Comparison of ENCODE assay signal across 12 cellular contexts in genomic region chr12:53055471-53056266, GRCh38. TPM values are rescaled to one million over a fixed set of nuclear protein-coding genes. Genes with fewer than 3 reads are reported as not detected.
DNase-seq lines count a peak whose midpoint lies in the region; ATAC-seq and TF ChIP-seq lines count a peak whose summit lies in the region.
"Had no signal": no experiment of that assay in that cellular context is flagged by ENCODE, and none has a peak within 500 bp of the region (broad histone marks: within the 10 kb centered on the region; RNA-seq: fewer than 3 reads in every experiment).

No MANE protein-coding gene starts in this region.

- peak overlapping the region; percentile 19 for H3K27ac Mint-ChIP-seq in activated naive CD4-positive, alpha-beta T cell treated with anti-CD3 and anti-CD28 coated beads, Interleukin-2, amount 50 U/mL, for 24 hours
- no peak overlapping the region for H3K27ac Mint-ChIP-seq in activated naive CD4-positive, alpha-beta T cell treated with anti-CD3 and anti-CD28 coated beads for 36 hours
- H3K27ac Mint-ChIP-seq in naive B cell: peak overlapping the region in 1 of 6 donors; percentile 46

- peaks cover 10% of the 10 kb centered on the region for H3K4me1 Mint-ChIP-seq in activated naive CD4-positive, alpha-beta T cell treated with anti-CD3 and anti-CD28 coated beads, Interleukin-2, amount 50 U/mL, for 24 hours
- peaks cover 8% of the 10 kb centered on the region for H3K4me1 Mint-ChIP-seq in activated naive CD4-positive, alpha-beta T cell treated with anti-CD3 and anti-CD28 coated beads for 36 hours (ENCODE audit: low read depth)
- H3K4me1 Mint-ChIP-seq in naive B cell: peaks cover 12 to 14% (median 13%) of the 10 kb centered on the region in 3 donors

- H3K4me1 ChIP-seq in thyroid gland: peaks cover 40 to 58% of the 10 kb centered on the region in 2 donors
- peaks cover 8% of the 10 kb centered on the region for H3K4me1 ChIP-seq in Karpas-422 (ENCODE audit: low read length)

- intact Hi-C loops in activated naive CD4-positive, alpha-beta T cell treated with anti-CD3 and anti-CD28 coated beads for 36 hours (cut with micrococcal nuclease): no loop called here
- intact Hi-C loops in thyroid gland (cut with DNase I): no loop called here

- peaks cover 25 to 33% of the 10 kb centered on the region in 2 donors for H3K36me3 ChIP-seq in thyroid gland
- no peaks in the 10 kb centered on the region for H3K36me3 ChIP-seq in Karpas-422 (ENCODE audit: insufficient read depth, low read length)
- H3K36me3 ChIP-seq: BLaER1 treated with 17β-estradiol and CSF1 and Interleukin-3, amounts not matched to agents 10 nM and 100 nM had no signal

- H3K36me3 Mint-ChIP-seq in activated naive CD4-positive, alpha-beta T cell treated with anti-CD3 and anti-CD28 coated beads, Interleukin-2, amount 50 U/mL, for 24 hours: no peaks in the 10 kb centered on the region
- no peaks in the 10 kb centered on the region for H3K36me3 Mint-ChIP-seq in activated naive CD4-positive, alpha-beta T cell treated with anti-CD3 and anti-CD28 coated beads for 36 hours (ENCODE audit: low read depth)
- no peaks in the 10 kb centered on the region for H3K36me3 Mint-ChIP-seq in naive B cell

- TF ChIP-seq CTCF in thyroid gland (IDR thresholded peaks at IDR 0.05) (no peak), omental fat pad (IDR thresholded peaks at IDR 0.05) (no peak)

- H3K27me3 Mint-ChIP-seq in activated naive CD4-positive, alpha-beta T cell treated with anti-CD3 and anti-CD28 coated beads, Interleukin-2, amount 50 U/mL, for 24 hours: no peaks in the 10 kb centered on the region
- H3K27me3 Mint-ChIP-seq in activated naive CD4-positive, alpha-beta T cell treated with anti-CD3 and anti-CD28 coated beads for 36 hours (ENCODE audit: low read depth): no peaks in the 10 kb centered on the region
- peaks cover 4 to 17% (median 9%) of the 10 kb centered on the region in 3 donors for H3K27me3 Mint-ChIP-seq in naive B cell

- ATAC-seq in naive B cell (ENCODE audit: low read depth in 2 of 2) (no peak), omental fat pad (ENCODE audit: low FRiP score) (no peak)

- H3K9me3 ChIP-seq in thyroid gland (no peaks in the 10 kb centered on the region), Karpas-422 (ENCODE audit: low read length) (no peaks in the 10 kb centered on the region)
- H3K9me3 ChIP-seq: BLaER1 treated with 17β-estradiol and CSF1 and Interleukin-3, amounts not matched to agents 10 nM and 100 nM had no signal

- no peaks in the 10 kb centered on the region for H3K9me3 Mint-ChIP-seq in activated naive CD4-positive, alpha-beta T cell treated with anti-CD3 and anti-CD28 coated beads, Interleukin-2, amount 50 U/mL, for 24 hours
- H3K9me3 Mint-ChIP-seq in activated naive CD4-positive, alpha-beta T cell treated with anti-CD3 and anti-CD28 coated beads for 36 hours: no peaks in the 10 kb centered on the region
- H3K9me3 Mint-ChIP-seq in naive B cell: no peaks in the 10 kb centered on the region

- H3K27me3 ChIP-seq in thyroid gland (no peaks in the 10 kb centered on the region), Karpas-422 (ENCODE audit: low read length) (no peaks in the 10 kb centered on the region)
- H3K27me3 ChIP-seq: BLaER1 treated with 17β-estradiol and CSF1 and Interleukin-3, amounts not matched to agents 10 nM and 100 nM had no signal

- H3K79me2 ChIP-seq in Karpas-422 (ENCODE audit: low read length): no peaks in the 10 kb centered on the region

- DNase-seq in activated naive CD4-positive, alpha-beta T cell treated with anti-CD3 and anti-CD28 coated beads for 36 hours: no peak
- DNase-seq in naive B cell (no peak), thyroid gland (no peak), omental fat pad (ENCODE audit: low spot score) (no peak), Karpas-422 (no peak), NOMO-1 (lab: John Stamatoyannopoulos, UW; ENCODE audit: unreplicated experiment in 2 of 2) (no peak)
- DNase-seq: dermis blood vessel endothelial cell, retina had no signal

- no peak overlapping the region for H3K4me3 ChIP-seq in thyroid gland (replicated peaks in 1 of 3)
- no peak overlapping the region for H3K4me3 ChIP-seq in Karpas-422 (ENCODE audit: low read length)
- H3K4me3 ChIP-seq: BLaER1 treated with 17β-estradiol and CSF1 and Interleukin-3, amounts not matched to agents 10 nM and 100 nM had no signal

- H3K9ac ChIP-seq in Karpas-422 (ENCODE audit: low read length): no peak overlapping the region

- H3K4me2 ChIP-seq in Karpas-422 (ENCODE audit: low read depth, low read length, poor library complexity, severe bottlenecking): no peak overlapping the region

- H3K4me3 Mint-ChIP-seq in activated naive CD4-positive, alpha-beta T cell treated with anti-CD3 and anti-CD28 coated beads, Interleukin-2, amount 50 U/mL, for 24 hours: peak overlapping the region; percentile 59
- H3K4me3 Mint-ChIP-seq in activated naive CD4-positive, alpha-beta T cell treated with anti-CD3 and anti-CD28 coated beads for 36 hours: no peak overlapping the region
- peak overlapping the region in 5 of 8 donors; percentile 26 to 96 (median 68) for H3K4me3 Mint-ChIP-seq in naive B cell

- H4K20me1 ChIP-seq in Karpas-422 (ENCODE audit: insufficient read depth, low read depth, low read length): no peaks in the 10 kb centered on the region

- CTCF ChIA-PET in activated naive CD4-positive, alpha-beta T cell treated with anti-CD3 and anti-CD28 coated beads for 36 hours (lab: Charles Lee): interaction anchor here (0.5 to 4.2 kb wide), 7 partner anchors 10 to 242 kb away, joined by 3 to 32 read pairs (median 4); partner anchors contain the start of gene SOAT2

- WGBS in thyroid gland, 2 donors: 85 to 92% methylated on average over 14 to 15 of the region's 15 CpGs

- H2AFZ ChIP-seq in Karpas-422 (ENCODE audit: low read length): no peak overlapping the region

- no peak for TF ChIP-seq POLR2A in thyroid gland (IDR thresholded peaks at IDR 0.05)

- no peaks in the 10 kb centered on the region for H3K9me2 ChIP-seq in Karpas-422 (replicated peaks; ENCODE audit: insufficient read depth, low read length)

- peak overlapping the region; percentile 24 for H3K27ac ChIP-seq in angular gyrus (ENCODE audit: low read depth, low read length)
- peak overlapping the region in 2 of 3 donors; percentile 98 to 100 for H3K27ac ChIP-seq in thyroid gland
- H3K27ac ChIP-seq in Karpas-422 (ENCODE audit: low read length): no peak overlapping the region
- H3K27ac ChIP-seq: BLaER1 treated with 17β-estradiol and CSF1 and Interleukin-3, amounts not matched to agents 10 nM and 100 nM had no signal

RNA-seq across cellular contexts. Expression of gene TNS2, which starts 5.8 kb away (rescaled TPM):
- under 1 TPM; 0.37 to 0.67 TPM for total RNA-seq in activated naive CD4-positive, alpha-beta T cell treated with anti-CD3 and anti-CD28 coated beads for 36 hours
- polyA plus RNA-seq in naive B cell (ENCODE audit: low read depth in 6 of 6): under 1 TPM in 5 of 6 donors, not detected in 1; 0.05 to 0.91 (median 0.47) TPM
- total RNA-seq in thyroid gland (100 to 1,000 TPM in 3 of 4 donors, 10 to 100 TPM in 1; 86.7 to 179 (median 114) TPM), omental fat pad (100 to 1,000 TPM in 3 of 4 donors, 10 to 100 TPM in 1; 97.7 to 444 (median 154) TPM)
- 0.48 TPM in 1 of 2 replicates, not detected in the other for total RNA-seq in Karpas-422 (2014; rRNA removed; shearing (Covaris generic); ENCODE audit: low replicate concordance)

RNA-seq across cellular contexts. Expression of gene SPRYD3, which starts 23.5 kb away (rescaled TPM):
- total RNA-seq in activated naive CD4-positive, alpha-beta T cell treated with anti-CD3 and anti-CD28 coated beads for 36 hours: 10 to 100 TPM; 20.1 to 20.2 TPM
- polyA plus RNA-seq in naive B cell (ENCODE audit: low read depth in 6 of 6): 10 to 100 TPM; 12.8 to 31.1 (median 23.2) TPM
- total RNA-seq in thyroid gland (10 to 100 TPM; 37.8 to 82.7 (median 58.9) TPM), omental fat pad (10 to 100 TPM; 31.5 to 42.3 (median 36.3) TPM)
- 11.1 and 17.4 TPM in 2 replicates for total RNA-seq in Karpas-422 (2014; rRNA removed; shearing (Covaris generic); ENCODE audit: low replicate concordance)

RNA-seq across cellular contexts. Expression of gene IGFBP6, which starts 41.8 kb away (rescaled TPM):
- total RNA-seq in activated naive CD4-positive, alpha-beta T cell treated with anti-CD3 and anti-CD28 coated beads for 36 hours: 1 to 10 TPM; 3.7 to 6.4 TPM
- polyA plus RNA-seq in naive B cell (ENCODE audit: low read depth in 6 of 6): not detected
- total RNA-seq in thyroid gland: 100 to 1,000 TPM in 3 of 4 donors, 10 to 100 TPM in 1; 76.6 to 363 (median 186) TPM
- 100 to 1,000 TPM; 246 to 902 (median 719) TPM for total RNA-seq in omental fat pad
- 0.54 TPM in 1 of 2 replicates, not detected in the other for total RNA-seq in Karpas-422 (2014; rRNA removed; shearing (Covaris generic); ENCODE audit: low replicate concordance)

RNA-seq across cellular contexts. Expression of gene SOAT2, which starts 47.6 kb away (rescaled TPM):
- total RNA-seq in activated naive CD4-positive, alpha-beta T cell treated with anti-CD3 and anti-CD28 coated beads for 36 hours: under 1 TPM; 0.74 to 0.81 TPM
- not detected for polyA plus RNA-seq in naive B cell (ENCODE audit: low read depth in 6 of 6)
- total RNA-seq in thyroid gland (under 1 TPM in 1 of 4 donors, not detected in 3; 0.40 TPM), omental fat pad (not detected)
- total RNA-seq in Karpas-422 (2014; rRNA removed; shearing (Covaris generic); ENCODE audit: low replicate concordance): not detected in 2 replicates
- total RNA-seq: dermis blood vessel endothelial cell, RPMI7951 had no signal

RNA-seq across cellular contexts. Expression of gene EIF4B, which starts 49.4 kb away (rescaled TPM):
- total RNA-seq in activated naive CD4-positive, alpha-beta T cell treated with anti-CD3 and anti-CD28 coated beads for 36 hours: 100 to 1,000 TPM; 813 to 821 TPM
- 100 to 1,000 TPM in 2 of 6 donors, 10 to 100 TPM in 4; 69.1 to 104 (median 87.0) TPM for polyA plus RNA-seq in naive B cell (ENCODE audit: low read depth in 6 of 6)
- total RNA-seq in thyroid gland (100 to 1,000 TPM; 428 to 704 (median 567) TPM), omental fat pad (100 to 1,000 TPM; 449 to 633 (median 553) TPM)
- 549 and 718 TPM in 2 replicates for total RNA-seq in Karpas-422 (2014; rRNA removed; shearing (Covaris generic); ENCODE audit: low replicate concordance)

Comparison
In these comparisons a context has a peak if more than half of its experiments do, and no peak if none do; other contexts are left out.
1. RNA of gene TNS2, which starts 5.8 kb away (total RNA-seq): 97.7 to 444 TPM in omental fat pad and 86.7 to 179 TPM in thyroid gland; 0.37 to 0.67 TPM in activated naive CD4-positive, alpha-beta T cell treated with anti-CD3 and anti-CD28 coated beads for 36 hours and 0.48 TPM in Karpas-422; every median in the first group is over 10 times any median in the second.
2. RNA of gene IGFBP6, which starts 41.8 kb away (total RNA-seq): 246 to 902 TPM in omental fat pad and 76.6 to 363 TPM in thyroid gland; 3.7 to 6.4 TPM in activated naive CD4-positive, alpha-beta T cell treated with anti-CD3 and anti-CD28 coated beads for 36 hours and 0.54 TPM in Karpas-422; every median in the first group is over 10 times any median in the second.